ENCODE assay signal across 8 cellular contexts in genomic region chr7:134778941-134779740, GRCh38. TPM values are rescaled to one million over a fixed set of nuclear protein-coding genes. Genes with fewer than 3 reads are reported as not detected.
DNase-seq lines count a peak whose midpoint lies in the region; ATAC-seq and TF ChIP-seq lines count a peak whose summit lies in the region.

TSS of gene CALD1 (plus strand) at chr7:134779634. CDS start at chr7:134867734, 88,100 bp downstream.

- H3K4me3 Mint-ChIP-seq in activated T-helper 17 cell treated with anti-CD3 and anti-CD28 coated beads, Interleukin-2, amount 50 U/mL, for 72 hours = no peak within 1 kb of the TSS

- H3K27me3 Mint-ChIP-seq in activated T-helper 17 cell treated with anti-CD3 and anti-CD28 coated beads, Interleukin-2, amount 50 U/mL, for 72 hours = peaks cover 8% of the 10 kb centered on the region

- intact Hi-C loops in heart right ventricle (cut with DNase I) = loop anchor here in 1 of 10 donors (5.0 kb wide), 1 partner anchor 163 kb away; no protein-coding TSS in a partner anchor

- ATAC-seq in heart right ventricle (peak; percentile 90 to 95 (median 92)), HG02885 (IDR thresholded peaks at IDR 0.05; ENCODE audit: poor library complexity, unreplicated experiment) (no peak)
- ATAC-seq in activated T-helper 17 cell treated with anti-CD3 and anti-CD28 coated beads, Interleukin-2, amount 50 U/mL, for 72 hours (replicated peaks) = no peak

- no peak for TF ChIP-seq CTCF in heart right ventricle (IDR thresholded peaks at IDR 0.05)

- H3K36me3 Mint-ChIP-seq in activated T-helper 17 cell treated with anti-CD3 and anti-CD28 coated beads, Interleukin-2, amount 50 U/mL, for 72 hours (ENCODE audit: low read depth) = no peaks in the 10 kb centered on the region

- POLR2A ChIA-PET in HEK293T (lab: Yijun Ruan, JAX) = interaction anchor here (1.1 kb wide), 1 partner anchor 10 kb away, joined by 6 read pairs; no protein-coding TSS in a partner anchor

- no peaks in the 10 kb centered on the region for H3K27me3 ChIP-seq in heart right ventricle

- no peaks in the 10 kb centered on the region for H3K9me3 Mint-ChIP-seq in activated T-helper 17 cell treated with anti-CD3 and anti-CD28 coated beads, Interleukin-2, amount 50 U/mL, for 72 hours

- peak within 1 kb of the TSS; percentile 50 to 80 (median 68) for H3K4me3 ChIP-seq in heart right ventricle

- WGBS in heart right ventricle, 2 donors = 12% methylated on average over 15 of the region's 15 CpGs

- H3K36me3 ChIP-seq in heart right ventricle = peaks cover 0 to 6% (median 0%) of the 10 kb centered on the region in 9 donors

- H3K4me1 ChIP-seq in heart right ventricle = peaks cover 6 to 59% (median 39%) of the 10 kb centered on the region in 9 donors

- CTCF ChIA-PET in HEK293T (lab: Yijun Ruan, JAX) = no interaction called here

- H3K27ac Mint-ChIP-seq in activated T-helper 17 cell treated with anti-CD3 and anti-CD28 coated beads, Interleukin-2, amount 50 U/mL, for 72 hours = no peak within 1 kb of the TSS

- DNase-seq in HEK293T (ENCODE audit: extremely low spot score) (peak; percentile 84), amniotic stem cell (lab: John Stamatoyannopoulos, UW) (peak; percentile 96), heart right ventricle (peak; percentile 53 to 85), pons (ENCODE audit: low spot score) (peak; percentile 36), DMS153 treated with DMSO at 0.1 percent for 48 hours (lab: John Stamatoyannopoulos, UW; ENCODE audit: unreplicated experiment) (no peak), NCI-H128 (lab: John Stamatoyannopoulos, UW; ENCODE audit: unreplicated experiment) (no peak)

- H3K27ac ChIP-seq in heart right ventricle = peak within 1 kb of the TSS; percentile 75 to 97 (median 90)

- no peaks in the 10 kb centered on the region for H3K9me3 ChIP-seq in heart right ventricle

- H3K4me1 Mint-ChIP-seq in activated T-helper 17 cell treated with anti-CD3 and anti-CD28 coated beads, Interleukin-2, amount 50 U/mL, for 72 hours = no peaks in the 10 kb centered on the region

TF ChIP-seq in HEK293T, 16 proteins besides CTCF, POLR2A, EP300 and RAD21:
- TF ChIP-seq FOXM1 (IDR thresholded peaks at IDR 0.05; ENCODE audit: borderline replicate concordance) (no peak), HDGF (IDR thresholded peaks at IDR 0.05; ENCODE audit: borderline replicate concordance) (0 out of 2 replicates have a peak, but pooled peaks have one; percentile 84), L3MBTL2 (conservative IDR thresholded peaks at IDR 0.05) (peak; percentile 31; the same call in 1 of the 2 replicates), LEF1 (IDR thresholded peaks at IDR 0.05; ENCODE audit: borderline replicate concordance) (no peak), PKNOX1 (IDR thresholded peaks at IDR 0.05) (peak; percentile 86), FOXK2 (IDR thresholded peaks at IDR 0.05) (peak; percentile 64; the same call in 1 of the 2 replicates)

RNA-seq across cellular contexts. Expression of gene CALD1, which starts in this region (rescaled TPM):
- 100 to 1,000 TPM in 9 of 10 donors, 10 to 100 TPM in 1; 96.6 to 180 (median 132) TPM for total RNA-seq in heart right ventricle
- 100 to 1,000 TPM in 1 of 2 donors, 10 to 100 TPM in 1; 69.9 to 119 TPM for polyA plus RNA-seq in heart right ventricle
- total RNA-seq in activated T-helper 17 cell treated with anti-CD3 and anti-CD28 coated beads, Interleukin-2, amount 50 U/mL, for 72 hours = 10 to 100 TPM in 1 of 2 donors, 1 to 10 TPM in 1; 4.0 to 27.2 TPM

Comparison
In these comparisons a context has a peak if more than half of its experiments do, and no peak if none do; other contexts are left out.
1. DNase-seq: peak in HEK293T (single experiment), amniotic stem cell (single experiment), heart right ventricle (2 of 2) and pons (single experiment); none in DMS153 treated with DMSO at 0.1 percent for 48 hours (single experiment) and NCI-H128 (single experiment).
2. ATAC-seq: peak in heart right ventricle (8 of 8); none in HG02885 (single experiment) and activated T-helper 17 cell treated with anti-CD3 and anti-CD28 coated beads, Interleukin-2, amount 50 U/mL, for 72 hours (single experiment).